In genomic region chr17:58324409-58325288, GRCh38 we compare ENCODE assay signal across 8 cellular contexts. TPM values are rescaled to one million over a fixed set of nuclear protein-coding genes. Genes with fewer than 3 reads are reported as not detected.
A peak's percentile ranks its signal among the peaks of the same experiment; 100 is the strongest.
DNase-seq lines count a peak whose midpoint lies in the region; ATAC-seq lines count a peak whose summit lies in the region.

No MANE protein-coding gene starts in this region.

- H3K4me3 ChIP-seq in mononuclear cell (ENCODE audit: low read length) = peak overlapping the region; percentile 8

- ATAC-seq in HG03460 (IDR thresholded peaks at IDR 0.05; ENCODE audit: unreplicated experiment) (no peak), HG02840 (IDR thresholded peaks at IDR 0.05; ENCODE audit: low FRiP score, unreplicated experiment) (no peak)

- DNase-seq in ELR (ENCODE audit: low read depth) = peak; percentile 33
- DNase-seq in NCI-H2227 treated with DMSO at 0.1 percent for 48 hours (lab: John Stamatoyannopoulos, UW) = peak; percentile 31
- DNase-seq in ecto neural progenitor cell (ENCODE audit: low spot score) = peak; percentile 88
- DNase-seq in ACHN = no peak
- no peak for DNase-seq in SKM-1 (lab: John Stamatoyannopoulos, UW; ENCODE audit: unreplicated experiment)

- H3K4me1 ChIP-seq in mononuclear cell (ENCODE audit: insufficient read depth, low read length) = peaks cover 57% of the 10 kb centered on the region

- no peaks in the 10 kb centered on the region for H3K9me3 ChIP-seq in mononuclear cell (ENCODE audit: low read depth, low read length)

- in situ Hi-C loops in ACHN (cut with HindIII; ENCODE audit: low pct_ligation_motif_present, low pct_unique_long_range_greater_than_20kb, low sequenced_read_pairs) = no loop called here

- H3K27me3 ChIP-seq in mononuclear cell (ENCODE audit: insufficient read depth, low read length) = peaks cover 3% of the 10 kb centered on the region

RNA-seq across cellular contexts. Expression of gene TSPOAP1, which starts 3.9 kb away (rescaled TPM):
- 22.4 TPM for total RNA-seq in mononuclear cell

RNA-seq across cellular contexts. Expression of gene SUPT4H1, which starts 27.4 kb away (rescaled TPM):
- total RNA-seq in mononuclear cell = 65.3 TPM

RNA-seq across cellular contexts. Expression of gene MPO, which starts 43.9 kb away (rescaled TPM):
- 0.42 TPM for total RNA-seq in mononuclear cell

Comparison
In these comparisons a context has a peak if more than half of its experiments do, and no peak if none do; other contexts are left out.
1. DNase-seq: peak in ELR (single experiment), NCI-H2227 treated with DMSO at 0.1 percent for 48 hours (single experiment) and ecto neural progenitor cell (single experiment); none in ACHN (single experiment) and SKM-1 (single experiment).